In the genomic region with DNA sequence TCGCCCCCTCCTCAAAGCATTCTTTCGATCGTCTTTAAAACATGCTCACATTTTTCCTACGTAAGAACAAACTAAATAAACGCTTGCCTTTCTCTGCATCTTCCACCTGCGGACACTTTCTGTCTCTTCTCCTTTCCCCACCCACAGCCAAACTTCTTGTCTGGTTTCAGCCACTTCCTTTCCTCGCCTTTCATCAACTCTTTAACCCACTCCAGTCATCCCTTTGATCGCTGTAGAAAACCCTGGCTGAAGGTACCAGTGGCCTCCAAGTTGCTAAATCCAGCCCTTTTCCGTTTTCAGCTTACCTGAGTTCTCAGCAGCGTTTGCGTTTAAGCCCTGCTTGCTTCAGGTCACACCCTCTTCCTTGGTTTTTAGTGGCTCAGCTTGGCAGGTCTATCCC, we compare ENCODE assay signal across 8 cellular contexts. TPM values are rescaled to one million over a fixed set of nuclear protein-coding genes. Genes with fewer than 3 reads are reported as not detected.
DNase-seq lines count a peak whose midpoint lies in the region; ATAC-seq and TF ChIP-seq lines count a peak whose summit lies in the region.

No MANE protein-coding gene starts in this region.

- peak overlapping the region; percentile 31 for H3K27ac ChIP-seq in cardiac muscle cell
- H3K27ac ChIP-seq in body of pancreas: peak overlapping the region; percentile 70 to 92 (median 86)
- H3K27ac ChIP-seq in liver (ENCODE audit: low read depth in 1 of 2, low read length in 2 of 2): peak overlapping the region; percentile 62 to 80
- H3K27ac ChIP-seq in substantia nigra (ENCODE audit: low read depth, low read length, poor library complexity, severe bottlenecking): peak overlapping the region; percentile 78

- no peak for TF ChIP-seq CTCF in cardiac muscle cell (IDR thresholded peaks at IDR 0.05; ENCODE audit: low read depth, low read length)
- no peak for TF ChIP-seq CTCF in body of pancreas (IDR thresholded peaks at IDR 0.05)
- TF ChIP-seq CTCF in liver (IDR thresholded peaks at IDR 0.05; ENCODE audit: low read depth, low read length, missing input control): no peak

- H3K4me3 ChIP-seq in cardiac muscle cell (peak overlapping the region; percentile 84), body of pancreas (peak overlapping the region; percentile 78 to 99), liver (ENCODE audit: low read depth in 1 of 3, low read length in 3 of 3) (peak overlapping the region; percentile 68 to 91 (median 79))

- intact Hi-C loops in Right ventricle myocardium superior (cut with DNase I): no loop called here
- intact Hi-C loops in body of pancreas (cut with DNase I): no loop called here

- WGBS in body of pancreas, 2 donors: 1% methylated on average over 11 of the region's 11 CpGs
- WGBS in liver: under 1% methylated on average over 11 of the region's 11 CpGs

- no peaks in the 10 kb centered on the region for H3K9me3 ChIP-seq in cardiac muscle cell (ENCODE audit: low read depth)
- no peaks in the 10 kb centered on the region for H3K9me3 ChIP-seq in body of pancreas
- H3K9me3 ChIP-seq in liver (ENCODE audit: control insufficient read depth in 4 of 4, low read length in 3 of 4): no peaks in the 10 kb centered on the region

- no peak for TF ChIP-seq RAD21 in liver (IDR thresholded peaks at IDR 0.05)

- no peaks in the 10 kb centered on the region for H3K27me3 ChIP-seq in cardiac muscle cell
- H3K27me3 ChIP-seq in body of pancreas: no peaks in the 10 kb centered on the region
- no peaks in the 10 kb centered on the region for H3K27me3 ChIP-seq in liver (ENCODE audit: control insufficient read depth in 4 of 4, insufficient read depth in 4 of 4, low read length in 3 of 4)

- DNase-seq in cardiac muscle cell (ENCODE audit: low read depth in 1 of 2, low spot score in 1 of 2) (peak; percentile 4 to 34), Right ventricle myocardium superior (no peak), NOMO-1 treated with DMSO at 0.1 percent for 48 hours (lab: John Stamatoyannopoulos, UW; ENCODE audit: unreplicated experiment) (peak; percentile 37), body of pancreas (no peak), substantia nigra (lab: John Stamatoyannopoulos, UW) (peak in 3 of 49 donors; percentile 4 to 22 (median 18)), NCI-H1436 (lab: John Stamatoyannopoulos, UW) (no peak)

- peak overlapping the region; percentile 43 to 85 for H3K9ac ChIP-seq in liver (ENCODE audit: low read depth in 1 of 2, low read length in 2 of 2)

- ATAC-seq in Right ventricle myocardium superior (ENCODE audit: poor library complexity): no peak
- no peak for ATAC-seq in body of pancreas
- ATAC-seq in HG03280 (IDR thresholded peaks at IDR 0.05; ENCODE audit: unreplicated experiment): no peak

- no peak for TF ChIP-seq POLR2A in body of pancreas (IDR thresholded peaks at IDR 0.05)

- H3K36me3 ChIP-seq in cardiac muscle cell (peaks cover 12% of the 10 kb centered on the region), body of pancreas (replicated peaks in 1 of 2; ENCODE audit: insufficient read depth in 1 of 2, low read depth in 2 of 2) (peaks cover 0 to 2% of the 10 kb centered on the region in 2 donors), liver (ENCODE audit: control insufficient read depth in 4 of 4, insufficient read depth in 3 of 4, low read depth in 1 of 4, low read length in 3 of 4) (peaks cover 0 to 4% (median 1%) of the 10 kb centered on the region in 4 donors)

- H3K4me1 ChIP-seq in cardiac muscle cell (ENCODE audit: low read depth) (no peaks in the 10 kb centered on the region), body of pancreas (peaks cover 19% of the 10 kb centered on the region), liver (ENCODE audit: control insufficient read depth in 4 of 4, insufficient read depth in 4 of 4, low read length in 3 of 4) (peaks cover 0 to 18% (median 15%) of the 10 kb centered on the region in 4 donors)

TF ChIP-seq in liver, 16 proteins besides CTCF, POLR2A, EP300 and RAD21:
- TF ChIP-seq, protein P1, sequence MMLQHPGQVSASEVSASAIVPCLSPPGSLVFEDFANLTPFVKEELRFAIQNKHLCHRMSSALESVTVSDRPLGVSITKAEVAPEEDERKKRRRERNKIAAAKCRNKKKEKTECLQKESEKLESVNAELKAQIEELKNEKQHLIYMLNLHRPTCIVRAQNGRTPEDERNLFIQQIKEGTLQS (IDR thresholded peaks at IDR 0.05): no peak
- no peak for TF ChIP-seq YY1 (IDR thresholded peaks at IDR 0.05)
- TF ChIP-seq, protein P2, sequence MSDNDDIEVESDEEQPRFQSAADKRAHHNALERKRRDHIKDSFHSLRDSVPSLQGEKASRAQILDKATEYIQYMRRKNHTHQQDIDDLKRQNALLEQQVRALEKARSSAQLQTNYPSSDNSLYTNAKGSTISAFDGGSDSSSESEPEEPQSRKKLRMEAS (IDR thresholded peaks at IDR 0.05): no peak
- TF ChIP-seq, protein P3, sequence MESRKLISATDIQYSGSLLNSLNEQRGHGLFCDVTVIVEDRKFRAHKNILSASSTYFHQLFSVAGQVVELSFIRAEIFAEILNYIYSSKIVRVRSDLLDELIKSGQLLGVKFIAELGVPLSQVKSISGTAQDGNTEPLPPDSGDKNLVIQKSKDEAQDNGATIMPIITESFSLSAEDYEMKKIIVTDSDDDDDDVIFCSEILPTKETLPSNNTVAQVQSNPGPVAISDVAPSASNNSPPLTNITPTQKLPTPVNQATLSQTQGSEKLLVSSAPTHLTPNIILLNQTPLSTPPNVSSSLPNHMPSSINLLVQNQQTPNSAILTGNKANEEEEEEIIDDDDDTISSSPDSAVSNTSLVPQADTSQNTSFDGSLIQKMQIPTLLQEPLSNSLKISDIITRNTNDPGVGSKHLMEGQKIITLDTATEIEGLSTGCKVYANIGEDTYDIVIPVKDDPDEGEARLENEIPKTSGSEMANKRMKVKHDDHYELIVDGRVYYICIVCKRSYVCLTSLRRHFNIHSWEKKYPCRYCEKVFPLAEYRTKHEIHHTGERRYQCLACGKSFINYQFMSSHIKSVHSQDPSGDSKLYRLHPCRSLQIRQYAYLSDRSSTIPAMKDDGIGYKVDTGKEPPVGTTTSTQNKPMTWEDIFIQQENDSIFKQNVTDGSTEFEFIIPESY (IDR thresholded peaks at IDR 0.05): no peak
- no peak for TF ChIP-seq FOXA2 (IDR thresholded peaks at IDR 0.05)
- TF ChIP-seq FOXA1 (IDR thresholded peaks at IDR 0.05): no peak
- no peak for TF ChIP-seq EGR1 (IDR thresholded peaks at IDR 0.05; ENCODE audit: low read depth in 2 of 2)
- TF ChIP-seq GABPA (IDR thresholded peaks at IDR 0.05 in 1 of 2, conservative IDR thresholded peaks at IDR 0.05 in 1 of 2): no peak
- TF ChIP-seq JUND (IDR thresholded peaks at IDR 0.05): no peak
- no peak for TF ChIP-seq RXRA (IDR thresholded peaks at IDR 0.05)
- no peak for TF ChIP-seq TAF1 (conservative IDR thresholded peaks at IDR 0.05)
- TF ChIP-seq HNF4A (conservative IDR thresholded peaks at IDR 0.05): no peak
- TF ChIP-seq, protein P4, sequence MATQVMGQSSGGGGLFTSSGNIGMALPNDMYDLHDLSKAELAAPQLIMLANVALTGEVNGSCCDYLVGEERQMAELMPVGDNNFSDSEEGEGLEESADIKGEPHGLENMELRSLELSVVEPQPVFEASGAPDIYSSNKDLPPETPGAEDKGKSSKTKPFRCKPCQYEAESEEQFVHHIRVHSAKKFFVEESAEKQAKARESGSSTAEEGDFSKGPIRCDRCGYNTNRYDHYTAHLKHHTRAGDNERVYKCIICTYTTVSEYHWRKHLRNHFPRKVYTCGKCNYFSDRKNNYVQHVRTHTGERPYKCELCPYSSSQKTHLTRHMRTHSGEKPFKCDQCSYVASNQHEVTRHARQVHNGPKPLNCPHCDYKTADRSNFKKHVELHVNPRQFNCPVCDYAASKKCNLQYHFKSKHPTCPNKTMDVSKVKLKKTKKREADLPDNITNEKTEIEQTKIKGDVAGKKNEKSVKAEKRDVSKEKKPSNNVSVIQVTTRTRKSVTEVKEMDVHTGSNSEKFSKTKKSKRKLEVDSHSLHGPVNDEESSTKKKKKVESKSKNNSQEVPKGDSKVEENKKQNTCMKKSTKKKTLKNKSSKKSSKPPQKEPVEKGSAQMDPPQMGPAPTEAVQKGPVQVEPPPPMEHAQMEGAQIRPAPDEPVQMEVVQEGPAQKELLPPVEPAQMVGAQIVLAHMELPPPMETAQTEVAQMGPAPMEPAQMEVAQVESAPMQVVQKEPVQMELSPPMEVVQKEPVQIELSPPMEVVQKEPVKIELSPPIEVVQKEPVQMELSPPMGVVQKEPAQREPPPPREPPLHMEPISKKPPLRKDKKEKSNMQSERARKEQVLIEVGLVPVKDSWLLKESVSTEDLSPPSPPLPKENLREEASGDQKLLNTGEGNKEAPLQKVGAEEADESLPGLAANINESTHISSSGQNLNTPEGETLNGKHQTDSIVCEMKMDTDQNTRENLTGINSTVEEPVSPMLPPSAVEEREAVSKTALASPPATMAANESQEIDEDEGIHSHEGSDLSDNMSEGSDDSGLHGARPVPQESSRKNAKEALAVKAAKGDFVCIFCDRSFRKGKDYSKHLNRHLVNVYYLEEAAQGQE (IDR thresholded peaks at IDR 0.05): no peak
- no peak for TF ChIP-seq SP1 (IDR thresholded peaks at IDR 0.05)
- no peak for TF ChIP-seq HNF4G (IDR thresholded peaks at IDR 0.05)
- no peak for TF ChIP-seq NR2F2 (IDR thresholded peaks at IDR 0.05)

RNA-seq across cellular contexts. Expression of a gene that starts 0.5 kb away (rescaled TPM):
- total RNA-seq in cardiac muscle cell (42.5 and 50.0 TPM in 2 replicates), Right ventricle myocardium superior (54.0 TPM), body of pancreas (10 to 100 TPM in 1 of 2 donors, 1 to 10 TPM in 1; 8.9 to 11.9 TPM), liver (10 to 100 TPM; 11.9 to 29.5 TPM)
- polyA plus RNA-seq in cardiac muscle cell (78.9 and 102 TPM in 2 replicates), liver (10 to 100 TPM in 1 of 2 donors, 1 to 10 TPM in 1; 9.2 to 11.9 TPM)

RNA-seq across cellular contexts. Expression of a gene that starts 0.6 kb away (rescaled TPM):
- total RNA-seq in cardiac muscle cell: 7.7 and 19.2 TPM in 2 replicates
- polyA plus RNA-seq in cardiac muscle cell: 14.4 and 24.2 TPM in 2 replicates
- total RNA-seq in Right ventricle myocardium superior: 8.6 TPM
- total RNA-seq in body of pancreas: 1 to 10 TPM; 4.0 to 7.0 TPM
- total RNA-seq in liver: 1 to 10 TPM; 6.0 to 9.5 TPM
- polyA plus RNA-seq in liver: 1 to 10 TPM; 2.2 to 4.4 TPM

Comparison
In these comparisons a context has a peak if more than half of its experiments do, and no peak if none do; other contexts are left out.
1. DNase-seq: peak in cardiac muscle cell (2 of 2) and NOMO-1 treated with DMSO at 0.1 percent for 48 hours (single experiment); none in Right ventricle myocardium superior (single experiment), body of pancreas (0 of 4) and NCI-H1436 (single experiment).
2. H3K27ac ChIP-seq: peak in every context shown above with its lines; median percentile 86 in body of pancreas; 78 in substantia nigra; 71 in liver; 31 in cardiac muscle cell.
3. Peak in every context shown above with its lines, with median percentiles within 50 percentile points of each other: H3K4me3 ChIP-seq.